ENCODE assay signal across 16 cellular contexts in the genomic region with DNA sequence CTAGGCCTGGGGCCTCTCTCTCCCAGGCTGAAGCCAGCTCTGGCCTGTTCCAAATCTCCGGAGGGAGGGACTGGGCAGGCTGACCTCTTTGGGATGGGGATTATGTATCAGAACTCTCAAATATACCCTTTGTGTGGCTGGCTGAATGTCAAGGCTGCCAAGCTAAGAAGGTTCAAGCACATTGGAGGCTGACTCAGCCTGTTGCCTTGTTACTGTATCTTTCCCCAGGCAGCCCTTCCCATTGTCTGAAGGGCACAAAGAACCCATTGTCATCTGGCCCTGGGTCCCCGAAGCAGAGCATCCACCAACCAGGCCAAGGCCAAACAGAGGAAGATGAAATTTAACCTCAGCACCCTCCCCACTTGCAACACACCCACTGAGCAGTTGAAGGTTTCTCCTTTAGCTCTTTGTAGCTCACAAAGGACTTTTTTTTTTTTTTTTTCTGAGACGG. TPM values are rescaled to one million over a fixed set of nuclear protein-coding genes. Genes with fewer than 3 reads are reported as not detected.
A peak's percentile ranks its signal among the peaks of the same experiment; 100 is the strongest.
DNase-seq lines count a peak whose midpoint lies in the region; ATAC-seq and TF ChIP-seq lines count a peak whose summit lies in the region.
"Had no signal": no experiment of that assay in that cellular context is flagged by ENCODE, and none has a peak within 500 bp of the region (broad histone marks: within the 10 kb centered on the region; RNA-seq: fewer than 3 reads in every experiment).

No MANE protein-coding gene starts in this region.

- no peak for TF ChIP-seq EP300 in SK-N-SH (IDR thresholded peaks at IDR 0.05; ENCODE audit: borderline replicate concordance in 1 of 2, low read depth in 1 of 2, low read length in 1 of 2)

- H3K4me3 ChIP-seq in AG10803 (ENCODE audit: low read length), result no peak overlapping the region
- no peak overlapping the region for H3K4me3 ChIP-seq in SK-N-SH (ENCODE audit: low read depth in 2 of 2, low read length in 1 of 2)
- no peak overlapping the region for H3K4me3 ChIP-seq in esophagus squamous epithelium
- no peak overlapping the region for H3K4me3 ChIP-seq in aorta (ENCODE audit: low read length in 2 of 2)
- H3K4me3 ChIP-seq in Peyer's patch, result no peak overlapping the region
- H3K4me3 ChIP-seq: lung, PC-9 had no signal

- POLR2A ChIA-PET in SK-N-SH (lab: Yijun Ruan, JAX), result interaction anchor here (0.6 kb wide), 1 partner anchor 45 kb away, joined by 4 read pairs; no protein-coding TSS in a partner anchor

- no peaks in the 10 kb centered on the region for H3K79me2 ChIP-seq in SK-N-SH (ENCODE audit: insufficient read depth)

- TF ChIP-seq CTCF in AG10803 (conservative IDR thresholded peaks at IDR 0.05; ENCODE audit: low read length) (no peak), SK-N-SH (IDR thresholded peaks at IDR 0.05) (no peak), foreskin keratinocyte (conservative IDR thresholded peaks at IDR 0.05) (no peak), esophagus squamous epithelium (IDR thresholded peaks at IDR 0.05) (no peak), Peyer's patch (IDR thresholded peaks at IDR 0.05) (no peak)

- no peak for TF ChIP-seq RAD21 in SK-N-SH (IDR thresholded peaks at IDR 0.05; ENCODE audit: low read length)

- WGBS in SK-N-SH (ENCODE audit: low lambda C conversion rate), result 51% methylated on average over 2 of the region's 3 CpGs
- WGBS in esophagus squamous epithelium, 2 donors, result 68 to 90% methylated on average over 2 to 3 of the region's 3 CpGs
- 74 to 83% methylated on average over 3 of the region's 3 CpGs for WGBS in aorta, 2 donors

- peak overlapping the region in 1 of 2 experiments; percentile 100; a peak in 2 of 4 replicates for H3K27ac ChIP-seq in SK-N-SH (ENCODE audit: low read depth in 2 of 2, low read length in 1 of 2)
- H3K27ac ChIP-seq in foreskin keratinocyte, result no peak overlapping the region
- H3K27ac ChIP-seq in esophagus squamous epithelium, result no peak overlapping the region
- no peak overlapping the region for H3K27ac ChIP-seq in aorta (ENCODE audit: low read depth in 1 of 2, low read length in 2 of 2)
- no peak overlapping the region for H3K27ac ChIP-seq in Peyer's patch
- H3K27ac ChIP-seq: PC-9 had no signal

- intact Hi-C loops in esophagus squamous epithelium (cut with DNase I) (no loop called here), aorta (cut with DNase I) (no loop called here)

- H3K27me3 ChIP-seq in SK-N-SH (ENCODE audit: insufficient read depth) (no peaks in the 10 kb centered on the region), foreskin keratinocyte (no peaks in the 10 kb centered on the region), esophagus squamous epithelium (no peaks in the 10 kb centered on the region), aorta (ENCODE audit: control insufficient read depth in 1 of 2, insufficient read depth in 2 of 2, low read length in 1 of 2) (no peaks in the 10 kb centered on the region), Peyer's patch (no peaks in the 10 kb centered on the region)

- peak overlapping the region; percentile 43; the same call in 1 of the 2 replicates for H2AFZ ChIP-seq in SK-N-SH (ENCODE audit: low read depth)
- H2AFZ ChIP-seq: PC-9 had no signal

- H3K9me3 ChIP-seq in SK-N-SH (no peaks in the 10 kb centered on the region), esophagus squamous epithelium (no peaks in the 10 kb centered on the region), aorta (ENCODE audit: control insufficient read depth, low read length) (no peaks in the 10 kb centered on the region), Peyer's patch (no peaks in the 10 kb centered on the region)

- H3K4me1 ChIP-seq in SK-N-SH (ENCODE audit: control insufficient read depth in 1 of 2, insufficient read depth in 2 of 2, low read depth in 1 of 2, low read length in 1 of 2), result peaks cover 3 to 34% of the 10 kb centered on the region in 2 experiments; a peak in 3 of 4 replicates
- H3K4me1 ChIP-seq in foreskin keratinocyte, result peaks cover 6% of the 10 kb centered on the region
- H3K4me1 ChIP-seq in esophagus squamous epithelium, result peaks cover 0 to 32% (median 6%) of the 10 kb centered on the region in 3 donors
- H3K4me1 ChIP-seq in aorta (ENCODE audit: control insufficient read depth in 1 of 2, insufficient read depth in 2 of 2, low read length in 2 of 2), result peaks cover 0 to 3% of the 10 kb centered on the region in 2 donors
- no peaks in the 10 kb centered on the region for H3K4me1 ChIP-seq in Peyer's patch

- no peak overlapping the region; the same call in 1 of the 2 replicates for H3K4me2 ChIP-seq in SK-N-SH
- H3K4me2 ChIP-seq: PC-9 had no signal

- no peaks in the 10 kb centered on the region for H3K9me2 ChIP-seq in SK-N-SH

- DNase-seq in AG10803 (ENCODE audit: low read depth) (peak; percentile 50), SK-N-SH (no peak), foreskin keratinocyte (no peak), occipital lobe (lab: John Stamatoyannopoulos, UW) (peak; percentile 64), iPS-NIHi7 (ENCODE audit: extremely low spot score) (no peak), esophagus squamous epithelium (lab: John Stamatoyannopoulos, UW) (no peak), aorta (no peak), Peyer's patch (no peak)
- DNase-seq: ACHN; activated CD4-positive, alpha-beta memory T cell treated with anti-CD3 and anti-CD28 coated beads for 36 hours; activated naive CD4-positive, alpha-beta T cell treated with Interleukin-2 at 50 U/mL for 16 hours; glutamatergic neuron; NCI-H2171; PC-9 had no signal

- no peak for TF ChIP-seq POLR2A in esophagus squamous epithelium (IDR thresholded peaks at IDR 0.05)
- no peak for TF ChIP-seq POLR2A in Peyer's patch (IDR thresholded peaks at IDR 0.05)

- H3K36me3 ChIP-seq in SK-N-SH (replicated peaks in 1 of 2; ENCODE audit: control insufficient read depth in 1 of 2, insufficient read depth in 2 of 2, low read length in 1 of 2) (no peaks in the 10 kb centered on the region), esophagus squamous epithelium (no peaks in the 10 kb centered on the region), aorta (ENCODE audit: control insufficient read depth in 1 of 2, insufficient read depth in 2 of 2, low read length in 1 of 2) (no peaks in the 10 kb centered on the region), Peyer's patch (no peaks in the 10 kb centered on the region)

- no peaks in the 10 kb centered on the region for H4K20me1 ChIP-seq in SK-N-SH (ENCODE audit: insufficient read depth)

- H3K9ac ChIP-seq in SK-N-SH, result peak overlapping the region; percentile 53

- H3F3A ChIP-seq in SK-N-SH (replicated peaks; ENCODE audit: insufficient read depth), result peaks cover 25% of the 10 kb centered on the region

- CTCF ChIA-PET in SK-N-SH (lab: Yijun Ruan, JAX), result interaction anchor here (1.1 to 1.7 kb wide), 4 partner anchors 9 to 46 kb away, joined by 3 to 12 read pairs (median 6); no protein-coding TSS in a partner anchor

- peak; percentile 54 for ATAC-seq in foreskin keratinocyte
- no peak for ATAC-seq in aorta (ENCODE audit: low FRiP score)

TF ChIP-seq in SK-N-SH, 30 proteins besides CTCF, POLR2A, EP300 and RAD21 (continues in another document):
- TF ChIP-seq YY1 (IDR thresholded peaks at IDR 0.05; ENCODE audit: low read depth), result no peak
- TF ChIP-seq GATA2 (CRISPR knock-in tag; IDR thresholded peaks at IDR 0.05), result no peak
- TF ChIP-seq RFX5 (IDR thresholded peaks at IDR 0.05; ENCODE audit: low read length), result no peak
- no peak for TF ChIP-seq CHD2 (IDR thresholded peaks at IDR 0.05; ENCODE audit: low read length, partially characterized antibody)
- no peak for TF ChIP-seq NRF1 (IDR thresholded peaks at IDR 0.05; ENCODE audit: low read depth, low read length)
- TF ChIP-seq, protein P1, sequence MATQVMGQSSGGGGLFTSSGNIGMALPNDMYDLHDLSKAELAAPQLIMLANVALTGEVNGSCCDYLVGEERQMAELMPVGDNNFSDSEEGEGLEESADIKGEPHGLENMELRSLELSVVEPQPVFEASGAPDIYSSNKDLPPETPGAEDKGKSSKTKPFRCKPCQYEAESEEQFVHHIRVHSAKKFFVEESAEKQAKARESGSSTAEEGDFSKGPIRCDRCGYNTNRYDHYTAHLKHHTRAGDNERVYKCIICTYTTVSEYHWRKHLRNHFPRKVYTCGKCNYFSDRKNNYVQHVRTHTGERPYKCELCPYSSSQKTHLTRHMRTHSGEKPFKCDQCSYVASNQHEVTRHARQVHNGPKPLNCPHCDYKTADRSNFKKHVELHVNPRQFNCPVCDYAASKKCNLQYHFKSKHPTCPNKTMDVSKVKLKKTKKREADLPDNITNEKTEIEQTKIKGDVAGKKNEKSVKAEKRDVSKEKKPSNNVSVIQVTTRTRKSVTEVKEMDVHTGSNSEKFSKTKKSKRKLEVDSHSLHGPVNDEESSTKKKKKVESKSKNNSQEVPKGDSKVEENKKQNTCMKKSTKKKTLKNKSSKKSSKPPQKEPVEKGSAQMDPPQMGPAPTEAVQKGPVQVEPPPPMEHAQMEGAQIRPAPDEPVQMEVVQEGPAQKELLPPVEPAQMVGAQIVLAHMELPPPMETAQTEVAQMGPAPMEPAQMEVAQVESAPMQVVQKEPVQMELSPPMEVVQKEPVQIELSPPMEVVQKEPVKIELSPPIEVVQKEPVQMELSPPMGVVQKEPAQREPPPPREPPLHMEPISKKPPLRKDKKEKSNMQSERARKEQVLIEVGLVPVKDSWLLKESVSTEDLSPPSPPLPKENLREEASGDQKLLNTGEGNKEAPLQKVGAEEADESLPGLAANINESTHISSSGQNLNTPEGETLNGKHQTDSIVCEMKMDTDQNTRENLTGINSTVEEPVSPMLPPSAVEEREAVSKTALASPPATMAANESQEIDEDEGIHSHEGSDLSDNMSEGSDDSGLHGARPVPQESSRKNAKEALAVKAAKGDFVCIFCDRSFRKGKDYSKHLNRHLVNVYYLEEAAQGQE (IDR thresholded peaks at IDR 0.05; ENCODE audit: low read depth, low read length), result no peak
- no peak for TF ChIP-seq SMC3 (IDR thresholded peaks at IDR 0.05; ENCODE audit: low read depth, low read length)
- TF ChIP-seq MEF2A (IDR thresholded peaks at IDR 0.05; ENCODE audit: borderline replicate concordance, low read depth), result no peak
- TF ChIP-seq FOSL2 (IDR thresholded peaks at IDR 0.05; ENCODE audit: borderline replicate concordance, low read depth), result peak; percentile 37; the same call in 1 of the 2 replicates

RNA-seq across cellular contexts. Expression of a gene that starts 7.3 kb away (rescaled TPM):
- 987 and 1,115 TPM in 2 replicates for polyA plus RNA-seq in SK-N-SH (2012; rRNA removed)
- 736 and 811 TPM in 2 replicates for polyA plus RNA-seq in SK-N-SH (2012; cell fraction: cytosol; rRNA removed)
- 900 and 1,030 TPM in 2 replicates for polyA plus RNA-seq in SK-N-SH (2012; cell fraction: nucleus; rRNA removed)
- 459 and 490 TPM in 2 replicates for total RNA-seq in foreskin keratinocyte
- polyA plus RNA-seq in foreskin keratinocyte, result 365 and 441 TPM in 2 replicates
- total RNA-seq in occipital lobe, result 90.8 TPM
- total RNA-seq in esophagus squamous epithelium, result 100 to 1,000 TPM in 1 of 4 donors, 10 to 100 TPM in 3; 14.9 to 164 (median 61.9) TPM
- total RNA-seq in aorta, result 1,000 to 10,000 TPM; 2,087 to 2,608 TPM
- 1,000 to 10,000 TPM; 1,151 to 1,861 TPM for polyA plus RNA-seq in aorta
- total RNA-seq in Peyer's patch, result 100 to 1,000 TPM in 1 of 4 donors, 10 to 100 TPM in 3; 47.6 to 177 (median 68.6) TPM
- total RNA-seq: activated CD4-positive, alpha-beta memory T cell treated with anti-CD3 and anti-CD28 coated beads for 36 hours; T-helper 2 cell treated with Interferon-gamma antibody and Interleukin-4, amounts not matched to agents 100 ng/mL and 5 ng/mL, for 36 hours had no signal

Comparison
In these comparisons a context has a peak if more than half of its experiments do, and no peak if none do; other contexts are left out.
1. DNase-seq: peak in AG10803 (single experiment) and occipital lobe (single experiment); none in SK-N-SH (single experiment), foreskin keratinocyte (0 of 2), iPS-NIHi7 (single experiment), esophagus squamous epithelium (single experiment), aorta (0 of 2) and Peyer's patch (0 of 3).